Comparison of ENCODE assay signal across 8 cellular contexts in genomic region chr2:70123829-70124117, GRCh38. TPM values are rescaled to one million over a fixed set of nuclear protein-coding genes. Genes with fewer than 3 reads are reported as not detected.
A peak's percentile ranks its signal among the peaks of the same experiment; 100 is the strongest.
DNase-seq lines count a peak whose midpoint lies in the region; ATAC-seq and TF ChIP-seq lines count a peak whose summit lies in the region.

No MANE protein-coding gene starts in this region.

- no peaks in the 10 kb centered on the region for H3K36me3 ChIP-seq in ACC112 (ENCODE audit: insufficient read depth, low read length)
- no peaks in the 10 kb centered on the region for H3K36me3 ChIP-seq in KOPT-K1 (ENCODE audit: insufficient read depth, low read length)
- H3K36me3 ChIP-seq in colonic mucosa: no peaks in the 10 kb centered on the region

- intact Hi-C loops in colonic mucosa (cut with DNase I) (no loop called here), natural killer cell (cut with micrococcal nuclease) (loop anchor here (1.0 kb wide), 2 partner anchors 9 to 18 kb away; no protein-coding TSS in a partner anchor)

- peak overlapping the region; percentile 97 for H3K9ac ChIP-seq in colonic mucosa (ENCODE audit: low read depth in 2 of 2, low read length in 2 of 2)

- H3K4me1 ChIP-seq in ACC112 (ENCODE audit: control insufficient read depth, insufficient read depth, low read length, unreplicated experiment) (peaks cover 19% of the 10 kb centered on the region), colonic mucosa (peaks cover 6% of the 10 kb centered on the region)

- peak overlapping the region; percentile 64 for H2AFZ ChIP-seq in ACC112 (ENCODE audit: low read length, unreplicated experiment)

- H3K9me3 ChIP-seq in KOPT-K1 (ENCODE audit: insufficient read depth, low read length, poor library complexity, severe bottlenecking) (no peaks in the 10 kb centered on the region), colonic mucosa (no peaks in the 10 kb centered on the region)

- no peaks in the 10 kb centered on the region for H3K79me2 ChIP-seq in ACC112 (ENCODE audit: control insufficient read depth, insufficient read depth, low read length, unreplicated experiment)

- H3K27ac Mint-ChIP-seq in natural killer cell: peak overlapping the region; percentile 96 to 98

- no peaks in the 10 kb centered on the region for H3K27me3 ChIP-seq in ACC112 (ENCODE audit: insufficient read depth, low read length)
- no peaks in the 10 kb centered on the region for H3K27me3 ChIP-seq in colonic mucosa

- no peaks in the 10 kb centered on the region for H3K9me3 Mint-ChIP-seq in natural killer cell

- ATAC-seq in natural killer cell: no peak

- no peak for TF ChIP-seq CTCF in colonic mucosa (IDR thresholded peaks at IDR 0.05)
- no peak for TF ChIP-seq CTCF in natural killer cell (IDR thresholded peaks at IDR 0.05)

- no peaks in the 10 kb centered on the region for H3K36me3 Mint-ChIP-seq in natural killer cell

- peaks cover 71 to 82% of the 10 kb centered on the region in 2 donors for H3K4me1 Mint-ChIP-seq in natural killer cell

- H3K4me3 Mint-ChIP-seq in natural killer cell: peak overlapping the region; percentile 94

- no peak for DNase-seq in colonic mucosa
- DNase-seq in natural killer cell: no peak
- no peak for DNase-seq in cortex of kidney (lab: John Stamatoyannopoulos, UW)
- DNase-seq in AG08395 (ENCODE audit: low spot score): no peak
- DNase-seq in DMS79 (lab: John Stamatoyannopoulos, UW): no peak
- no peak for DNase-seq in activated gamma-delta T cell treated with Interleukin-2 at 50 U/mL for 16 hours

- H3K4me3 ChIP-seq in ACC112 (ENCODE audit: low read depth, low read length) (peak overlapping the region; percentile 75), colonic mucosa (peak overlapping the region; percentile 41)

- H3K27ac ChIP-seq in ACC112 (ENCODE audit: low read depth, low read length) (peak overlapping the region; percentile 77), KOPT-K1 (ENCODE audit: low read depth, low read length, poor library complexity, severe bottlenecking) (peak overlapping the region; percentile 92), colonic mucosa (peak overlapping the region; percentile 95)

- H3K27me3 Mint-ChIP-seq in natural killer cell (ENCODE audit: low read depth in 2 of 2): no peaks in the 10 kb centered on the region

RNA-seq across cellular contexts. Expression of gene PCBP1, which starts 36.5 kb away (rescaled TPM):
- total RNA-seq in colonic mucosa (100 to 1,000 TPM; 348 to 401 TPM), natural killer cell (100 to 1,000 TPM; 329 to 358 (median 352) TPM)
